ENCODE assay signal across 14 cellular contexts in genomic region chr7:119256446-119257131, GRCh38.
"Had no signal": no experiment of that assay in that cellular context is flagged by ENCODE, and none has a peak within 500 bp of the region (broad histone marks: within the 10 kb centered on the region; RNA-seq: fewer than 3 reads in every experiment).

No MANE protein-coding gene starts in this region.

- H3K9ac ChIP-seq: neural progenitor cell had no signal

- H3K27me3 ChIP-seq: esophagus muscularis mucosa, heart left ventricle, neural progenitor cell, pancreas, upper lobe of right lung had no signal

- DNase-seq: activated B cell treated with CpG ODN at 0.5 μM for 24 hours; activated CD4-positive, alpha-beta T cell treated with anti-CD3 and anti-CD28 coated beads, Interleukin-2, amount 50 U/mL, for 1 hour; activated naive CD4-positive, alpha-beta T cell treated with anti-CD3 and anti-CD28 coated beads, Interleukin-2, amount 10 ng/mL, durations not matched to agents 7 days and 5 days; endodermal cell; foreskin fibroblast; heart left ventricle; left colon; midbrain; pancreas; stimulated activated CD4-positive, alpha-beta T cell treated with anti-CD3 and anti-CD28 coated beads, Interleukin-4, amount 100 ng/mL, for 1 hour; upper lobe of right lung had no signal

- H3K4me2 ChIP-seq: neural progenitor cell had no signal

- ATAC-seq: heart left ventricle, left colon, pancreas, upper lobe of right lung had no signal

- H3K4me3 ChIP-seq: esophagus muscularis mucosa, heart left ventricle, lung, neural progenitor cell, pancreas, upper lobe of right lung had no signal

- H3K27ac ChIP-seq: esophagus muscularis mucosa, heart left ventricle, neural progenitor cell, pancreas, upper lobe of right lung had no signal

- H3K36me3 ChIP-seq: esophagus muscularis mucosa, heart left ventricle, neural progenitor cell, pancreas, upper lobe of right lung had no signal

- H3K4me1 ChIP-seq: esophagus muscularis mucosa, heart left ventricle, neural progenitor cell, pancreas, upper lobe of right lung had no signal

- H3K9me3 ChIP-seq: esophagus muscularis mucosa, heart left ventricle, pancreas, upper lobe of right lung had no signal
